In genomic region chr18:31791817-31792579, GRCh38 we compare ENCODE assay signal across 1 cellular context.
A peak's percentile ranks its signal among the peaks of the same experiment; 100 is the strongest.
TF ChIP-seq lines count a peak whose summit lies in the region.

No MANE protein-coding gene starts in this region.

TF ChIP-seq in GM12878, 131 proteins besides CTCF, POLR2A, EP300 and RAD21 (continued from another document and continues in another):
- TF ChIP-seq, protein P1, sequence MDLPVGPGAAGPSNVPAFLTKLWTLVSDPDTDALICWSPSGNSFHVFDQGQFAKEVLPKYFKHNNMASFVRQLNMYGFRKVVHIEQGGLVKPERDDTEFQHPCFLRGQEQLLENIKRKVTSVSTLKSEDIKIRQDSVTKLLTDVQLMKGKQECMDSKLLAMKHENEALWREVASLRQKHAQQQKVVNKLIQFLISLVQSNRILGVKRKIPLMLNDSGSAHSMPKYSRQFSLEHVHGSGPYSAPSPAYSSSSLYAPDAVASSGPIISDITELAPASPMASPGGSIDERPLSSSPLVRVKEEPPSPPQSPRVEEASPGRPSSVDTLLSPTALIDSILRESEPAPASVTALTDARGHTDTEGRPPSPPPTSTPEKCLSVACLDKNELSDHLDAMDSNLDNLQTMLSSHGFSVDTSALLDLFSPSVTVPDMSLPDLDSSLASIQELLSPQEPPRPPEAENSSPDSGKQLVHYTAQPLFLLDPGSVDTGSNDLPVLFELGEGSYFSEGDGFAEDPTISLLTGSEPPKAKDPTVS (IDR thresholded peaks at IDR 0.05; ENCODE audit: low read depth, low read length): no peak
- TF ChIP-seq SMARCA5 (IDR thresholded peaks at IDR 0.05) (peak; percentile 72), YBX1 (IDR thresholded peaks at IDR 0.05) (no peak), SREBF2 (IDR thresholded peaks at IDR 0.05; ENCODE audit: low read length) (no peak), CBX3 (IDR thresholded peaks at IDR 0.05; ENCODE audit: borderline replicate concordance, low read depth) (no peak), RBBP5 (conservative IDR thresholded peaks at IDR 0.05) (no peak), RFX5 (IDR thresholded peaks at IDR 0.05; ENCODE audit: low read depth, low read length) (0 out of 2 replicates have a peak, but pooled peaks have one; percentile 24), HDAC2 (IDR thresholded peaks at IDR 0.05) (no peak), ATF3 (IDR thresholded peaks at IDR 0.05; ENCODE audit: borderline replicate concordance, extremely low read depth, low read depth, low read length) (no peak), BHLHE40 (IDR thresholded peaks at IDR 0.05; ENCODE audit: borderline replicate concordance in 1 of 2, low read depth in 2 of 2, low read length in 1 of 2) (peak in 1 of 2 experiments; percentile 43; a peak in 1 of 4 replicates), ZNF24 (IDR thresholded peaks at IDR 0.05) (no peak), HCFC1 (IDR thresholded peaks at IDR 0.05; ENCODE audit: low read length) (no peak), POLR2AphosphoS5 (IDR thresholded peaks at IDR 0.05; ENCODE audit: low read length) (no peak), ZNF687 (IDR thresholded peaks at IDR 0.05) (peak; percentile 77), CHD2 (IDR thresholded peaks at IDR 0.05; ENCODE audit: borderline replicate concordance, low read depth, low read length) (peak; percentile 63; the same call in 1 of the 2 replicates), ESRRA (IDR thresholded peaks at IDR 0.05; ENCODE audit: low read length) (0 out of 2 replicates have a peak, but pooled peaks have one; percentile 40), NBN (IDR thresholded peaks at IDR 0.05) (peak; percentile 79), E2F8 (IDR thresholded peaks at IDR 0.05; ENCODE audit: low read depth, partially characterized antibody) (no peak), BCL3 (IDR thresholded peaks at IDR 0.05; ENCODE audit: borderline replicate concordance, insufficient read depth, low read depth, low read length, poor library complexity, severe bottlenecking) (no peak), HDAC6 (IDR thresholded peaks at IDR 0.05; ENCODE audit: unreplicated experiment) (no peak), ZZZ3 (IDR thresholded peaks at IDR 0.05; ENCODE audit: control insufficient read depth, insufficient read length, low read depth) (no peak), TAF1 (IDR thresholded peaks at IDR 0.05; ENCODE audit: borderline replicate concordance, low read depth, low read length) (no peak), POLR2AphosphoS2 (IDR thresholded peaks at IDR 0.05; ENCODE audit: low read depth, low read length) (no peak), IKZF2 (IDR thresholded peaks at IDR 0.05) (peak; percentile 92 to 93), PAX8 (IDR thresholded peaks at IDR 0.05) (no peak), MAX (IDR thresholded peaks at IDR 0.05; ENCODE audit: low read depth, low read length) (no peak), TBL1XR1 (IDR thresholded peaks at IDR 0.05; ENCODE audit: low read depth, low read length) (peak; percentile 9; the same call in 1 of the 2 replicates), CREB1 (IDR thresholded peaks at IDR 0.05; ENCODE audit: low read depth) (peak; percentile 12; the same call in 1 of the 2 replicates), REST (IDR thresholded peaks at IDR 0.05; ENCODE audit: low read depth, low read length) (no peak), JUNB (IDR thresholded peaks at IDR 0.05) (0 out of 2 replicates have a peak, but pooled peaks have one; percentile 19), USF1 (IDR thresholded peaks at IDR 0.05; ENCODE audit: borderline replicate concordance, extremely low read length, insufficient read depth, low read depth, low read length) (no peak), BMI1 (IDR thresholded peaks at IDR 0.05; ENCODE audit: borderline replicate concordance) (peak; percentile 74), MXI1 (IDR thresholded peaks at IDR 0.05; ENCODE audit: low read depth, low read length) (no peak)
- TF ChIP-seq, protein P2, sequence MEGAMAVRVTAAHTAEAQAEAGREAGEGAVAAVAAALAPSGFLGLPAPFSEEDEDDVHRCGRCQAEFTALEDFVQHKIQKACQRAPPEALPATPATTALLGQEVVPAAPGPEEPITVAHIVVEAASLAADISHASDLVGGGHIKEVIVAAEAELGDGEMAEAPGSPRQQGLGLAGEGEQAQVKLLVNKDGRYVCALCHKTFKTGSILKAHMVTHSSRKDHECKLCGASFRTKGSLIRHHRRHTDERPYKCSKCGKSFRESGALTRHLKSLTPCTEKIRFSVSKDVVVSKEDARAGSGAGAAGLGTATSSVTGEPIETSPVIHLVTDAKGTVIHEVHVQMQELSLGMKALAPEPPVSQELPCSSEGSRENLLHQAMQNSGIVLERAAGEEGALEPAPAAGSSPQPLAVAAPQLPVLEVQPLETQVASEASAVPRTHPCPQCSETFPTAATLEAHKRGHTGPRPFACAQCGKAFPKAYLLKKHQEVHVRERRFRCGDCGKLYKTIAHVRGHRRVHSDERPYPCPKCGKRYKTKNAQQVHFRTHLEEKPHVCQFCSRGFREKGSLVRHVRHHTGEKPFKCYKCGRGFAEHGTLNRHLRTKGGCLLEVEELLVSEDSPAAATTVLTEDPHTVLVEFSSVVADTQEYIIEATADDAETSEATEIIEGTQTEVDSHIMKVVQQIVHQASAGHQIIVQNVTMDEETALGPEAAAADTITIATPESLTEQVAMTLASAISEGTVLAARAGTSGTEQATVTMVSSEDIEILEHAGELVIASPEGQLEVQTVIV (IDR thresholded peaks at IDR 0.05; ENCODE audit: borderline replicate concordance, partially characterized antibody): no peak
- TF ChIP-seq, protein P3, sequence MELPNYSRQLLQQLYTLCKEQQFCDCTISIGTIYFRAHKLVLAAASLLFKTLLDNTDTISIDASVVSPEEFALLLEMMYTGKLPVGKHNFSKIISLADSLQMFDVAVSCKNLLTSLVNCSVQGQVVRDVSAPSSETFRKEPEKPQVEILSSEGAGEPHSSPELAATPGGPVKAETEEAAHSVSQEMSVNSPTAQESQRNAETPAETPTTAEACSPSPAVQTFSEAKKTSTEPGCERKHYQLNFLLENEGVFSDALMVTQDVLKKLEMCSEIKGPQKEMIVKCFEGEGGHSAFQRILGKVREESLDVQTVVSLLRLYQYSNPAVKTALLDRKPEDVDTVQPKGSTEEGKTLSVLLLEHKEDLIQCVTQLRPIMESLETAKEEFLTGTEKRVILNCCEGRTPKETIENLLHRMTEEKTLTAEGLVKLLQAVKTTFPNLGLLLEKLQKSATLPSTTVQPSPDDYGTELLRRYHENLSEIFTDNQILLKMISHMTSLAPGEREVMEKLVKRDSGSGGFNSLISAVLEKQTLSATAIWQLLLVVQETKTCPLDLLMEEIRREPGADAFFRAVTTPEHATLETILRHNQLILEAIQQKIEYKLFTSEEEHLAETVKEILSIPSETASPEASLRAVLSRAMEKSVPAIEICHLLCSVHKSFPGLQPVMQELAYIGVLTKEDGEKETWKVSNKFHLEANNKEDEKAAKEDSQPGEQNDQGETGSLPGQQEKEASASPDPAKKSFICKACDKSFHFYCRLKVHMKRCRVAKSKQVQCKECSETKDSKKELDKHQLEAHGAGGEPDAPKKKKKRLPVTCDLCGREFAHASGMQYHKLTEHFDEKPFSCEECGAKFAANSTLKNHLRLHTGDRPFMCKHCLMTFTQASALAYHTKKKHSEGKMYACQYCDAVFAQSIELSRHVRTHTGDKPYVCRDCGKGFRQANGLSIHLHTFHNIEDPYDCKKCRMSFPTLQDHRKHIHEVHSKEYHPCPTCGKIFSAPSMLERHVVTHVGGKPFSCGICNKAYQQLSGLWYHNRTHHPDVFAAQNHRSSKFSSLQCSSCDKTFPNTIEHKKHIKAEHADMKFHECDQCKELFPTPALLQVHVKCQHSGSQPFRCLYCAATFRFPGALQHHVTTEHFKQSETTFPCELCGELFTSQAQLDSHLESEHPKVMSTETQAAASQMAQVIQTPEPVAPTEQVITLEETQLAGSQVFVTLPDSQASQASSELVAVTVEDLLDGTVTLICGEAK (IDR thresholded peaks at IDR 0.05; ENCODE audit: borderline replicate concordance): no peak
